ENCODE assay signal across 22 cellular contexts in the genomic region with DNA sequence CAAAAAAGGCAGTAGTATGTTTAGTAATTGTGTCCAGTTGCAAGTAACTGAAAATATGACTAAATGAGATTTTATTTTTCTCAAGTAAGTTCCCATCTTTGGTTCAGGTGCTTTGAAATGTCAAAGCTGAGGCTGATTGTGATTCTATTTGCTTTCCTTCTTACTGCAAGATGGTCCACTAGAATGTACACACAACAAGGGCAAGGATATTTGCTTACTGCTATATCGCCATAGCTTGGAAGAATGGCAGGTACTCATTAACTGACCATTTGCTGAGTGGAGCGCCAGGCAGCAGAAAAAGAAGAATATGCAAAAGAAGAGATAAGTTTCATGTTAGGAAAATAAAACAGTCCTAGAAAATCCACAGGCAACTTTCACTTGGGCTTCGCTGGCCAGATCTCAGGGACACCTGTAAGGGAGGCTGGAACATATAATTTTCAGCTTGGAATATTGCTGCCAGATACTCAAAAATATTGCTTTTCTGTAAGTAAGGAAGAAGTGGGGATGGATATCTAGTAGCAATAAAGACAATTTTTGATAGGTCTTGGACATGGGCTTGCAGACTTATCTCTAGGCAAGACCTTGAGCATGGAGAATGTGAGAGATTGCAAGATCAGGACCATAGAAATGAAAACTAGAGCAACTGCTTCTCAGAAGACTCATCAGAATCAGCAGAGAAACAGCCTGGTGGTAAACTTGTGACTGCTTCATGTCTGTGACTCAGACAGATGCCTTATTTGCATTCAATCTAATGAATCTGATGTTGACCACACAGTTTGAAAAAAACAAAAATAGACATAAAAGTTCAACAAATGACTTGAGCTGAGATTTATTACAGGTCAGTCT. TPM values are rescaled to one million over a fixed set of nuclear protein-coding genes. Genes with fewer than 3 reads are reported as not detected.
"Had no signal": no experiment of that assay in that cellular context is flagged by ENCODE, and none has a peak within 500 bp of the region (broad histone marks: within the 10 kb centered on the region; RNA-seq: fewer than 3 reads in every experiment).

No MANE protein-coding gene starts in this region.

- H3K4me3 ChIP-seq: psoas muscle, spleen, testis, upper lobe of right lung had no signal

- H3K36me3 ChIP-seq: spleen, upper lobe of right lung, WERI-Rb-1 had no signal

- DNase-seq: activated CD4-positive, alpha-beta T cell treated with anti-CD3 and anti-CD28 coated beads for 4 hours; activated CD8-positive, alpha-beta memory T cell treated with anti-CD3 and anti-CD28 coated beads, Interleukin-2, amount 50 U/mL, for 4 hours; activated CD8-positive, alpha-beta T cell treated with anti-CD3 and anti-CD28 coated beads, Interleukin-2, amount 10 ng/mL, durations not matched to agents 7 days and 5 days; activated naive CD8-positive, alpha-beta T cell treated with anti-CD3 and anti-CD28 coated beads for 36 hours; anterior cingulate cortex; cerebellar nuclear complex; dermis blood vessel endothelial cell; effector memory CD8-positive, alpha-beta T cell; hypothalamus; left ventricle myocardium superior; mesenchymal stem cell; psoas muscle; spleen; testis; upper lobe of right lung; WERI-Rb-1 had no signal

- H3K27me3 ChIP-seq: spleen, testis, upper lobe of right lung had no signal

- H3K27ac ChIP-seq: epithelial cell of prostate, psoas muscle, spleen, testis, upper lobe of right lung, WERI-Rb-1 had no signal

- H3K9me3 ChIP-seq: psoas muscle, spleen, testis, upper lobe of right lung had no signal

- ATAC-seq: activated CD8-positive, alpha-beta T cell treated with anti-CD3 and anti-CD28 coated beads, Interleukin-2, amount 10 ng/mL, durations not matched to agents 7 days and 5 days; effector memory CD8-positive, alpha-beta T cell; left ventricle myocardium superior; natural killer cell treated with Interleukin-12 subunit alpha and Interleukin-12 subunit beta and Interleukin-15 and Interleukin-18, amount 100 ng/mL, for 72 hours; psoas muscle; sciatic nerve; upper lobe of right lung had no signal

- H3K4me1 ChIP-seq: psoas muscle, spleen, testis, upper lobe of right lung had no signal

RNA-seq across cellular contexts. Expression of gene OR9Q1, which starts 44.8 kb away (rescaled TPM):
- total RNA-seq: activated CD8-positive, alpha-beta T cell treated with anti-CD3 and anti-CD28 coated beads, Interleukin-2, amount 10 ng/mL, durations not matched to agents 7 days and 5 days; activated naive CD8-positive, alpha-beta T cell treated with anti-CD3 and anti-CD28 coated beads for 36 hours; dermis blood vessel endothelial cell; glomerular endothelial cell; kidney epithelial cell; left ventricle myocardium superior; mucosa of gallbladder; natural killer cell treated with Interleukin-12 subunit alpha and Interleukin-12 subunit beta and Interleukin-15 and Interleukin-18, amount 100 ng/mL, for 72 hours; psoas muscle; sciatic nerve; spleen; upper lobe of right lung had no signal
- polyA plus RNA-seq: psoas muscle, spleen had no signal

RNA-seq across cellular contexts. Expression of gene OR6Q1, which starts 51.8 kb away (rescaled TPM):
- total RNA-seq: activated CD8-positive, alpha-beta T cell treated with anti-CD3 and anti-CD28 coated beads, Interleukin-2, amount 10 ng/mL, durations not matched to agents 7 days and 5 days; activated naive CD8-positive, alpha-beta T cell treated with anti-CD3 and anti-CD28 coated beads for 36 hours; dermis blood vessel endothelial cell; glomerular endothelial cell; kidney epithelial cell; left ventricle myocardium superior; mucosa of gallbladder; natural killer cell treated with Interleukin-12 subunit alpha and Interleukin-12 subunit beta and Interleukin-15 and Interleukin-18, amount 100 ng/mL, for 72 hours; psoas muscle; sciatic nerve; spleen; upper lobe of right lung had no signal
- polyA plus RNA-seq: psoas muscle, spleen had no signal
